ENCODE assay signal across 8 cellular contexts in the genomic region with DNA sequence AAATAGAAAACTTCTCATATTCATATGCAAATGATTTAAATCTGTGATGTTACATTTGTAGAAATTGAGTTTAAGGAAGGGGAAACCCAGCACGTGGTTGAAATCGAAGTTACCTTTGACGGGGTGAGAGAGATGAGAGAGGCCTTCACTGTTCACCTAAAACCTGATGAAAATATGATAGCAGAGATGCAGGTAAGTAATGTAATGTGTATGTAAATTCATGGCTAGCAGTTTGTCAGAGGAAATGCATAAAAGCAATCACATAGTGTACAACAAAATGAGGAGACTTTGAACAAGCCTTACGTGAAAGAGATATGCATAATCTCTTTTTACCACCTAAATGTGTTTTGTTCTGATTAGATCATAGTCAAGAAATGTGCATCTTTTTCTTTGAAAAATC.
"Had no signal": no experiment of that assay in that cellular context is flagged by ENCODE, and none has a peak within 500 bp of the region (broad histone marks: within the 10 kb centered on the region; RNA-seq: fewer than 3 reads in every experiment).

No MANE protein-coding gene starts in this region.

- H3K4me1 Mint-ChIP-seq: IgD-negative memory B cell had no signal

- H3K27ac Mint-ChIP-seq: H9, IgD-negative memory B cell had no signal

- H3K4me3 ChIP-seq: GM23248 had no signal

- H3K4me3 Mint-ChIP-seq: H9, IgD-negative memory B cell had no signal

- H3K27ac ChIP-seq: GM23248 had no signal

- DNase-seq: GM23248, H9, HCEC 1CT, KG1 had no signal

- H3K9ac ChIP-seq: GM23248 had no signal

- H3K9me3 Mint-ChIP-seq: H9, IgD-negative memory B cell had no signal

- FAIRE-seq: H1, H54, HTR-8/SVneo had no signal

- H2AFZ ChIP-seq: GM23248 had no signal
